In genomic region chr4:86961605-86962295, GRCh38 we compare ENCODE assay signal across 8 cellular contexts. TPM values are rescaled to one million over a fixed set of nuclear protein-coding genes. Genes with fewer than 3 reads are reported as not detected.
DNase-seq lines count a peak whose midpoint lies in the region; ATAC-seq, FAIRE-seq and TF ChIP-seq lines count a peak whose summit lies in the region.

No MANE protein-coding gene starts in this region.

- H3K9me3 ChIP-seq in BE2C: no peaks in the 10 kb centered on the region
- no peaks in the 10 kb centered on the region; the same call in 2 of the 3 replicates for H3K9me3 ChIP-seq in GM12878 (replicated peaks; ENCODE audit: control insufficient read depth, insufficient read depth, low read length)
- H3K9me3 ChIP-seq in neuron (ENCODE audit: low read length): no peaks in the 10 kb centered on the region
- no peaks in the 10 kb centered on the region for H3K9me3 ChIP-seq in kidney (ENCODE audit: control insufficient read depth in 1 of 2, low read length in 2 of 2)

- CTCF ChIA-PET in GM12878 (lab: Yijun Ruan, JAX): interaction anchor here (0.6 to 3.9 kb wide), 13 partner anchors 9 to 132 kb away, joined by 3 to 45 read pairs (median 5); partner anchors contain the start of gene AFF1

- DNase-seq in BE2C: peak; percentile 28
- peak; percentile 60 for DNase-seq in NCI-H510A (lab: John Stamatoyannopoulos, UW)
- DNase-seq in GM12878 (ENCODE audit: low read depth, low spot score): peak; percentile 85
- DNase-seq in dorsolateral prefrontal cortex: no peak
- DNase-seq in kidney: no peak

- H3K27me3 ChIP-seq in BE2C (no peaks in the 10 kb centered on the region), GM12878 (replicated peaks in 1 of 2; ENCODE audit: control insufficient read depth in 2 of 2, insufficient read depth in 2 of 2, low read length in 1 of 2) (no peaks in the 10 kb centered on the region), neuron (ENCODE audit: insufficient read depth, low read length) (no peaks in the 10 kb centered on the region), dorsolateral prefrontal cortex (no peaks in the 10 kb centered on the region)

- H2AFZ ChIP-seq in GM12878 (ENCODE audit: control insufficient read depth, low read depth, low read length): no peak overlapping the region
- peak overlapping the region; percentile 28 for H2AFZ ChIP-seq in neuron (ENCODE audit: low read depth, low read length)

- H3K4me1 ChIP-seq in BE2C: peaks cover 9% of the 10 kb centered on the region
- peaks cover 70% of the 10 kb centered on the region for H3K4me1 ChIP-seq in GM12878 (ENCODE audit: control insufficient read depth, insufficient read depth, low read length)
- peaks cover 48% of the 10 kb centered on the region for H3K4me1 ChIP-seq in neuron (ENCODE audit: insufficient read depth, low read length)
- H3K4me1 ChIP-seq in kidney (ENCODE audit: control insufficient read depth in 1 of 2, insufficient read depth in 1 of 2, low read depth in 1 of 2, low read length in 2 of 2): peaks cover 23 to 26% of the 10 kb centered on the region in 2 donors

- intact Hi-C loops in GM12878 (cut with micrococcal nuclease; ENCODE audit: unreplicated experiment) (loop anchor here (1.0 to 2.0 kb wide), 2 partner anchors 22 to 45 kb away; no protein-coding TSS in a partner anchor), dorsolateral prefrontal cortex (cut with DNase I) (no loop called here), kidney (cut with DNase I) (no loop called here)

- SMC1A ChIA-PET in GM12878 (lab: Charles Lee; ENCODE audit: uncharacterized antibody, unreplicated experiment): interaction anchor here (0.6 to 7.3 kb wide), 21 partner anchors 9 to 1183 kb away, joined by 3 to 192 read pairs (median 5); partner anchors contain the start of gene AFF1

- RAD21 ChIA-PET in GM12878 (lab: Charles Lee; ENCODE audit: unreplicated experiment): interaction anchor here (0.6 to 4.5 kb wide), 20 partner anchors 9 to 132 kb away, joined by 3 to 103 read pairs (median 8); partner anchors contain the start of gene AFF1

- peak; percentile 63 for TF ChIP-seq POLR2A in GM12878 (IDR thresholded peaks at IDR 0.05; ENCODE audit: low read depth, low read length)

- FAIRE-seq in GM12878 (lab: Jason Lieb, UNC) (peak; percentile 89), kidney (lab: Jason Lieb, UNC) (no peak)

- peaks cover 87% of the 10 kb centered on the region for H3K79me2 ChIP-seq in GM12878 (ENCODE audit: control insufficient read depth, insufficient read depth, low read length)

- peak; percentile 79 to 84; a peak in 3 of 4 replicates for TF ChIP-seq EP300 in GM12878 (IDR thresholded peaks at IDR 0.05; ENCODE audit: borderline replicate concordance in 1 of 2, control insufficient read depth in 1 of 2, low read depth in 2 of 2, low read length in 2 of 2)

- ATAC-seq in GM18907 (IDR thresholded peaks at IDR 0.05; ENCODE audit: unreplicated experiment) (peak; percentile 90), HG03039 (IDR thresholded peaks at IDR 0.05; ENCODE audit: unreplicated experiment) (peak; percentile 78), GM12878 (peak; percentile 92)

- H3K4me2 ChIP-seq in GM12878 (ENCODE audit: control insufficient read depth, insufficient read depth): peak overlapping the region; percentile 84

- POLR2A ChIA-PET in GM12878 (lab: Charles Lee): interaction anchor here (0.5 to 6.8 kb wide), 17 partner anchors 9 to 1323 kb away, joined by 3 to 107 read pairs (median 5); partner anchors contain the start of genes AFF1 and PPM1K

- no peaks in the 10 kb centered on the region for H3K36me3 ChIP-seq in BE2C
- H3K36me3 ChIP-seq in GM12878 (ENCODE audit: control insufficient read depth in 2 of 2, insufficient read depth in 2 of 2, low read length in 1 of 2): 0 out of 4 replicates have a peak, but pooled peaks cover 0 to 2% of the 10 kb centered on the region in 2 experiments
- no peaks in the 10 kb centered on the region for H3K36me3 ChIP-seq in neuron (ENCODE audit: insufficient read depth, low read length)
- no peaks in the 10 kb centered on the region for H3K36me3 ChIP-seq in kidney (ENCODE audit: control insufficient read depth in 1 of 2, insufficient read depth in 2 of 2, low read length in 2 of 2)

- H3K4me3 ChIP-seq in BE2C (ENCODE audit: low read depth, low read length) (no peak overlapping the region; the same call in 1 of the 2 replicates), GM12878 (peak overlapping the region; percentile 61; the same call in 1 of the 2 replicates), neuron (ENCODE audit: low read length) (no peak overlapping the region), dorsolateral prefrontal cortex (no peak overlapping the region), kidney (ENCODE audit: low read length in 2 of 2) (peak overlapping the region in 1 of 2 donors; percentile 13)

- H3K9ac ChIP-seq in GM12878 (ENCODE audit: control insufficient read depth, insufficient read depth, low read length) (peak overlapping the region; percentile 64), kidney (ENCODE audit: low read length in 2 of 2) (no peak overlapping the region)

- TF ChIP-seq RAD21 in GM12878 (IDR thresholded peaks at IDR 0.05; ENCODE audit: insufficient read depth, low read depth, low read length): no peak

- TF ChIP-seq CTCF in BE2C (IDR thresholded peaks at IDR 0.05; ENCODE audit: low read depth, low read length) (0 out of 2 replicates have a peak, but pooled peaks have one; percentile 2), GM12878 (IDR thresholded peaks at IDR 0.05 in 2 of 3, conservative IDR thresholded peaks at IDR 0.05 in 1 of 3; ENCODE audit: control insufficient read depth in 2 of 3, extremely low read depth in 1 of 3, insufficient read depth in 1 of 3, low read depth in 3 of 3, low read length in 3 of 3) (no peak), dorsolateral prefrontal cortex (IDR thresholded peaks at IDR 0.05 in 54 of 56, conservative IDR thresholded peaks at IDR 0.05 in 2 of 56; ENCODE audit: low read depth in 1 of 56, partially characterized antibody in 56 of 56) (no peak), kidney (IDR thresholded peaks at IDR 0.05; ENCODE audit: borderline replicate concordance, extremely low read depth, insufficient read depth) (no peak)

- TSS peak; percentile 70 for BruUV-seq in GM12878 (replicated peaks; lab: Mats Ljungman, UMichigan)

- in situ Hi-C loops in GM12878 (cut with MboI): no loop called here

- WGBS in GM12878 (ENCODE audit: insufficient coverage, insufficient replicate concordance, low lambda C conversion rate, missing lambda C conversion rate): 11% methylated on average over 9 of the region's 9 CpGs

- H4K20me1 ChIP-seq in GM12878 (ENCODE audit: control insufficient read depth, insufficient read depth): no peaks in the 10 kb centered on the region

- H3K27ac ChIP-seq in GM12878 (ENCODE audit: control insufficient read depth, insufficient read depth) (peak overlapping the region; percentile 80), dorsolateral prefrontal cortex (no peak overlapping the region), kidney (ENCODE audit: low read depth in 2 of 2, low read length in 2 of 2) (peak overlapping the region in 1 of 2 donors; percentile 12)

TF ChIP-seq in GM12878, 131 proteins besides CTCF, POLR2A, EP300 and RAD21 (continues in another document):
- TF ChIP-seq SREBF1 (IDR thresholded peaks at IDR 0.05; ENCODE audit: low read length) (no peak), ASH2L (IDR thresholded peaks at IDR 0.05; ENCODE audit: borderline replicate concordance, low read depth) (no peak), SMAD1 (IDR thresholded peaks at IDR 0.05; ENCODE audit: low read depth, partially characterized antibody) (no peak), USF2 (IDR thresholded peaks at IDR 0.05; ENCODE audit: borderline replicate concordance, low read depth, low read length) (no peak; the same call in 1 of the 2 replicates), IRF3 (IDR thresholded peaks at IDR 0.05) (no peak)

RNA-seq across cellular contexts. Expression of gene AFF1, which starts 26.9 kb away (rescaled TPM):
- polyA plus RNA-seq in BE2C (2012; ENCODE audit: insufficient read depth, insufficient read length, low read depth): 11.4 TPM
- 242 and 244 TPM in 2 replicates for total RNA-seq in GM12878 (2013; cell fraction: nucleolus; rRNA removed)
- 21.2 and 21.3 TPM in 2 replicates for total RNA-seq in GM12878 (2014; rRNA removed)
- total RNA-seq in GM12878 (2014; rRNA removed; fragmentation: Illumina TruSeq; extraction: Trizol): 21.5 and 22.8 TPM in 2 replicates
- 52.5 and 56.1 TPM in 2 replicates for total RNA-seq in GM12878 (2021)
- 51.7 TPM for polyA plus RNA-seq in GM12878 (2011; ENCODE audit: low read depth)
- 25.1 and 26.1 TPM in 2 replicates for polyA plus RNA-seq in GM12878 (2011; rRNA removed)
- 21.3 and 44.0 TPM in 2 replicates for polyA plus RNA-seq in GM12878 (2011; cell fraction: cytosol; rRNA removed)
- 50.2 and 53.3 TPM in 2 replicates for polyA plus RNA-seq in GM12878 (2011; cell fraction: nucleus; rRNA removed)
- 32.6 and 34.7 TPM in 2 replicates for polyA plus RNA-seq in GM12878 (2012)
- 30.7 and 32.9 TPM in 2 replicates for polyA plus RNA-seq in GM12878 (2014; fragmentation: Illumina TruSeq; extraction: Trizol)
- 10 to 100 TPM in 1 of 2 experiments, 1 to 10 TPM in 1; 3.5 to 11.4 TPM for polyA plus RNA-seq in GM12878 (2014; fragmentation: Nextera tagmentation; extraction: Ambion mirVana)
- polyA plus RNA-seq in GM12878 (2014; rRNA removed): 18.6 and 20.5 TPM in 2 replicates
- polyA plus RNA-seq in GM12878 (2016; fragmentation: Nextera tagmentation; extraction: Ambion mirVana): 10 to 100 TPM; 21.6 to 24.0 TPM
- polyA minus RNA-seq in GM12878 (2011; rRNA and poly(A)+ RNA removed): 115 and 130 TPM in 2 replicates
- polyA minus RNA-seq in GM12878 (2011; cell fraction: cytosol; rRNA and poly(A)+ RNA removed): 30.8 and 33.0 TPM in 2 replicates
- polyA minus RNA-seq in GM12878 (2011; cell fraction: nucleus; rRNA and poly(A)+ RNA removed): 72.7 and 104 TPM in 2 replicates
- total RNA-seq in dorsolateral prefrontal cortex: 10 to 100 TPM; 37.6 to 89.2 (median 55.4) TPM
- 187 TPM for total RNA-seq in kidney
- 13.4 TPM for polyA plus RNA-seq in kidney (ENCODE audit: insufficient read depth, low read depth, low replicate concordance)

Comparison
In these comparisons a context has a peak if more than half of its experiments do, and no peak if none do; other contexts are left out.
1. DNase-seq: peak in BE2C (single experiment), NCI-H510A (single experiment) and GM12878 (single experiment); none in dorsolateral prefrontal cortex (0 of 10) and kidney (single experiment).
2. Peak in every context shown above with its lines, with median percentiles within 50 percentile points of each other: ATAC-seq.